Comparison of ENCODE assay signal across 8 cellular contexts in genomic region chr19:6424939-6425731, GRCh38. TPM values are rescaled to one million over a fixed set of nuclear protein-coding genes. Genes with fewer than 3 reads are reported as not detected.
DNase-seq lines count a peak whose midpoint lies in the region; ATAC-seq, FAIRE-seq and TF ChIP-seq lines count a peak whose summit lies in the region.

No MANE protein-coding gene starts in this region.

- peaks cover 29% of the 10 kb centered on the region for H3K4me1 Mint-ChIP-seq in activated naive CD8-positive, alpha-beta T cell treated with anti-CD3 and anti-CD28 coated beads, Interleukin-2, amount 10 ng/mL, durations not matched to agents 7 days and 5 days

- peak overlapping the region; percentile 79 for H3K4me3 Mint-ChIP-seq in activated naive CD8-positive, alpha-beta T cell treated with anti-CD3 and anti-CD28 coated beads, Interleukin-2, amount 10 ng/mL, durations not matched to agents 7 days and 5 days

- intact Hi-C loops in head of caudate nucleus (cut with DNase I) = loop anchor here (2.0 kb wide), 1 partner anchor 32 kb away; the partner anchor contains the start of gene GTF2F1
- intact Hi-C loops in pancreas (cut with DNase I) = no loop called here
- intact Hi-C loops in thyroid gland (cut with DNase I) = loop anchor here (10.0 kb wide), 1 partner anchor 50 kb away; the partner anchor contains the start of genes ALKBH7 and PSPN

- peak overlapping the region; percentile 98 for H3K27ac Mint-ChIP-seq in activated naive CD8-positive, alpha-beta T cell treated with anti-CD3 and anti-CD28 coated beads, Interleukin-2, amount 10 ng/mL, durations not matched to agents 7 days and 5 days

- TF ChIP-seq CTCF in GM12875 (IDR thresholded peaks at IDR 0.05; ENCODE audit: borderline replicate concordance, insufficient read depth, low read depth, low read length) = no peak
- TF ChIP-seq CTCF in pancreas (IDR thresholded peaks at IDR 0.05) = no peak
- no peak for TF ChIP-seq CTCF in thyroid gland (IDR thresholded peaks at IDR 0.05)

- H3K27ac ChIP-seq in pancreas (peak overlapping the region; percentile 53 to 82 (median 74)), thyroid gland (peak overlapping the region; percentile 6 to 74 (median 66))

- peak; percentile 99 for DNase-seq in NCI-H128 (lab: John Stamatoyannopoulos, UW; ENCODE audit: unreplicated experiment)
- DNase-seq in SKM-1 treated with dmso at 0.1 percent for 144 hours (lab: John Stamatoyannopoulos, UW; ENCODE audit: unreplicated experiment) = peak; percentile 100
- peak; percentile 96 for DNase-seq in activated naive CD8-positive, alpha-beta T cell treated with anti-CD3 and anti-CD28 coated beads, Interleukin-2, amount 10 ng/mL, durations not matched to agents 7 days and 5 days
- peak; percentile 88 to 100 (median 100) for DNase-seq in head of caudate nucleus
- DNase-seq in pancreas = peak; percentile 95 to 100 (median 100)
- peak; percentile 100 for DNase-seq in thyroid gland

- peaks cover 0 to 11% (median 0%) of the 10 kb centered on the region in 3 donors for H3K4me1 ChIP-seq in pancreas
- H3K4me1 ChIP-seq in thyroid gland = peaks cover 12 to 24% of the 10 kb centered on the region in 2 donors

- no peaks in the 10 kb centered on the region for H3K27me3 Mint-ChIP-seq in activated naive CD8-positive, alpha-beta T cell treated with anti-CD3 and anti-CD28 coated beads, Interleukin-2, amount 10 ng/mL, durations not matched to agents 7 days and 5 days

- TF ChIP-seq POLR2A in thyroid gland (IDR thresholded peaks at IDR 0.05) = peak in 1 of 2 donors; percentile 40

- H3K9me3 Mint-ChIP-seq in activated naive CD8-positive, alpha-beta T cell treated with anti-CD3 and anti-CD28 coated beads, Interleukin-2, amount 10 ng/mL, durations not matched to agents 7 days and 5 days = no peaks in the 10 kb centered on the region

- peak; percentile 85 for ATAC-seq in HG02759 (IDR thresholded peaks at IDR 0.05; ENCODE audit: unreplicated experiment)
- ATAC-seq in activated naive CD8-positive, alpha-beta T cell treated with anti-CD3 and anti-CD28 coated beads, Interleukin-2, amount 10 ng/mL, durations not matched to agents 7 days and 5 days (ENCODE audit: low read depth) = peak; percentile 85
- ATAC-seq in pancreas = peak; percentile 90 to 94 (median 90)

- POLR2A ChIA-PET in activated naive CD8-positive, alpha-beta T cell treated with anti-CD3 and anti-CD28 coated beads, Interleukin-2, amount 10 ng/mL, durations not matched to agents 7 days and 5 days (lab: Charles Lee) = interaction anchor here (0.6 to 3.8 kb wide), 17 partner anchors 11 to 1628 kb away, joined by 3 to 28 read pairs (median 6); partner anchors contain the start of genes ALKBH7, CCL25, CLPP and DENND1C

- H3K27me3 ChIP-seq in pancreas = no peaks in the 10 kb centered on the region
- no peaks in the 10 kb centered on the region for H3K27me3 ChIP-seq in thyroid gland

- H3K36me3 ChIP-seq in pancreas (peaks cover 0 to 7% (median 1%) of the 10 kb centered on the region in 3 donors), thyroid gland (peaks cover 10 to 12% of the 10 kb centered on the region in 2 donors)

- 8 to 9% methylated on average over 42 to 43 of the region's 43 CpGs for WGBS in pancreas, 2 donors
- WGBS in thyroid gland, 2 donors = 5 to 7% methylated on average over 35 to 39 of the region's 43 CpGs

- H3K9me3 ChIP-seq in pancreas = no peaks in the 10 kb centered on the region
- H3K9me3 ChIP-seq in thyroid gland = no peaks in the 10 kb centered on the region

- H3K4me3 ChIP-seq in GM12875 (ENCODE audit: low read depth, low read length) = peak overlapping the region; percentile 37
- peak overlapping the region in 2 of 4 donors; percentile 76 to 87 for H3K4me3 ChIP-seq in pancreas
- no peak overlapping the region for H3K4me3 ChIP-seq in thyroid gland (replicated peaks in 1 of 3)

- FAIRE-seq in pancreas (lab: Jason Lieb, UNC) = peak; percentile 99

- H3K36me3 Mint-ChIP-seq in activated naive CD8-positive, alpha-beta T cell treated with anti-CD3 and anti-CD28 coated beads, Interleukin-2, amount 10 ng/mL, durations not matched to agents 7 days and 5 days = peaks cover 8% of the 10 kb centered on the region

RNA-seq across cellular contexts. Expression of gene KHSRP, which starts 0.5 kb away (rescaled TPM):
- 100 to 1,000 TPM; 266 to 268 TPM for total RNA-seq in activated naive CD8-positive, alpha-beta T cell treated with anti-CD3 and anti-CD28 coated beads, Interleukin-2, amount 10 ng/mL, durations not matched to agents 7 days and 5 days
- total RNA-seq in pancreas (100 to 1,000 TPM in 1 of 6 donors, 10 to 100 TPM in 5; 67.2 to 119 (median 93.1) TPM), thyroid gland (100 to 1,000 TPM in 3 of 4 donors, 10 to 100 TPM in 1; 92.9 to 141 (median 118) TPM)
- 10 to 100 TPM; 69.7 to 98.2 TPM for polyA plus RNA-seq in pancreas

RNA-seq across cellular contexts. Expression of gene SLC25A41, which starts 8.4 kb away (rescaled TPM):
- total RNA-seq in activated naive CD8-positive, alpha-beta T cell treated with anti-CD3 and anti-CD28 coated beads, Interleukin-2, amount 10 ng/mL, durations not matched to agents 7 days and 5 days = 1 to 10 TPM in 1 of 2 experiments, under 1 TPM in 1; 0.91 to 1.0 TPM
- under 1 TPM in 4 of 6 donors, not detected in 2; 0.12 to 0.20 (median 0.15) TPM for total RNA-seq in pancreas
- under 1 TPM; 0.85 to 0.91 TPM for polyA plus RNA-seq in pancreas
- total RNA-seq in thyroid gland = under 1 TPM in 1 of 4 donors, not detected in 3; 0.33 TPM

RNA-seq across cellular contexts. Expression of gene GTF2F1, which starts 32.2 kb away (rescaled TPM):
- total RNA-seq in activated naive CD8-positive, alpha-beta T cell treated with anti-CD3 and anti-CD28 coated beads, Interleukin-2, amount 10 ng/mL, durations not matched to agents 7 days and 5 days = 10 to 100 TPM; 67.3 to 72.8 TPM
- 10 to 100 TPM; 28.3 to 39.5 (median 32.8) TPM for total RNA-seq in pancreas
- 10 to 100 TPM; 40.9 to 49.3 TPM for polyA plus RNA-seq in pancreas
- total RNA-seq in thyroid gland = 10 to 100 TPM; 50.8 to 57.0 (median 51.4) TPM

RNA-seq across cellular contexts. Expression of gene SLC25A23, which starts 34.5 kb away (rescaled TPM):
- total RNA-seq in activated naive CD8-positive, alpha-beta T cell treated with anti-CD3 and anti-CD28 coated beads, Interleukin-2, amount 10 ng/mL, durations not matched to agents 7 days and 5 days = 10 to 100 TPM; 35.5 to 38.3 TPM
- total RNA-seq in pancreas = 10 to 100 TPM; 16.3 to 39.4 (median 20.0) TPM
- 10 to 100 TPM; 19.8 to 22.7 TPM for polyA plus RNA-seq in pancreas
- 100 to 1,000 TPM in 3 of 4 donors, 10 to 100 TPM in 1; 75.2 to 214 (median 152) TPM for total RNA-seq in thyroid gland

RNA-seq across cellular contexts. Expression of gene CRB3, which starts 38.9 kb away (rescaled TPM):
- 1 to 10 TPM; 2.7 to 3.5 TPM for total RNA-seq in activated naive CD8-positive, alpha-beta T cell treated with anti-CD3 and anti-CD28 coated beads, Interleukin-2, amount 10 ng/mL, durations not matched to agents 7 days and 5 days
- 10 to 100 TPM; 22.0 to 37.7 (median 26.4) TPM for total RNA-seq in pancreas
- polyA plus RNA-seq in pancreas = 10 to 100 TPM; 28.5 to 28.7 TPM
- 10 to 100 TPM; 21.0 to 65.2 (median 45.3) TPM for total RNA-seq in thyroid gland

Comparison
In these comparisons a context has a peak if more than half of its experiments do, and no peak if none do; other contexts are left out.
1. intact Hi-C loops: an anchor here in head of caudate nucleus (2.0 kb wide) and thyroid gland (10.0 kb wide); none called in pancreas.